Comparison of ENCODE assay signal across 11 cellular contexts in the genomic region with DNA sequence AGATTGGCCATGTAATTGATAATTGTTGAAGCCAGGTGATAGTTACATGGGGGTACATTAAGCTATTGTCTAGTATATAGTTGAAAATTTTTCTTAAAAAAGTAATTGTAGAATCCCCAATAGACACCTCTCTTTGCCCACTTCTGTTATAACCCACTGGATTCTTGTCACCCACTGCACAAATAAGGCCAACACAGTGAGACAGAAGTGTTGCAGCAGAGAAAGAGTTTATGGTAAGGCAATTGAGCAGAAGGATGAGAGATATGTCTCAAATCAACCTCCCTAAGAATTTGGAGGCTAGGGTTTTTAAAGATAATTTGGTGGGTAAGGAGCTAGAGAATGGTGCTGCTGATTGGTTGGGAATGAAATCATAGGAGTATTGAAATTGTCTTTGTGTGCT.
"Had no signal": no experiment of that assay in that cellular context is flagged by ENCODE, and none has a peak within 500 bp of the region (broad histone marks: within the 10 kb centered on the region; RNA-seq: fewer than 3 reads in every experiment).

No MANE protein-coding gene starts in this region.

- ATAC-seq: GM23338, HCT116 had no signal

- DNase-seq: GM23248, GOT3, H7, H9, HCEC 1CT, HFFc6 had no signal

- H3K27ac ChIP-seq: GM23248 had no signal

- H3K36me3 ChIP-seq: HAP-1 had no signal

- H3K4me2 ChIP-seq: GM23338 had no signal

- H3K9me3 ChIP-seq: HAP-1 had no signal

- H3K4me3 ChIP-seq: GM23248, GM23338, HAP-1 had no signal

- FAIRE-seq: H1, H54 had no signal

- H3K9ac ChIP-seq: GM23248 had no signal

- H2AFZ ChIP-seq: GM23248, GM23338 had no signal
